ENCODE assay signal across 2 cellular contexts in genomic region chr16:72872966-72873365, GRCh38.
TF ChIP-seq lines count a peak whose summit lies in the region.

No MANE protein-coding gene starts in this region.

TF ChIP-seq in liver, 16 proteins besides CTCF, POLR2A, EP300 and RAD21 (continued from another document):
- TF ChIP-seq RXRA (IDR thresholded peaks at IDR 0.05), result no peak
TF ChIP-seq in liver: peak in this region for 1.

TF ChIP-seq in HepG2, 621 proteins besides CTCF, POLR2A, EP300 and RAD21 (continued from another document):
- TF ChIP-seq ZIK1 (CRISPR knock-in tag; IDR thresholded peaks at IDR 0.05; ENCODE audit: borderline replicate concordance, low read depth) (no peak), ZNF790 (CRISPR knock-in tag; IDR thresholded peaks at IDR 0.05; ENCODE audit: borderline replicate concordance) (no peak), TOPORS (CRISPR knock-in tag; IDR thresholded peaks at IDR 0.05) (no peak), ZNF12 (CRISPR knock-in tag; IDR thresholded peaks at IDR 0.05) (no peak), PBX3 (CRISPR knock-in tag; IDR thresholded peaks at IDR 0.05; ENCODE audit: borderline replicate concordance) (no peak)
